Comparison of ENCODE assay signal across 24 cellular contexts in the genomic region with DNA sequence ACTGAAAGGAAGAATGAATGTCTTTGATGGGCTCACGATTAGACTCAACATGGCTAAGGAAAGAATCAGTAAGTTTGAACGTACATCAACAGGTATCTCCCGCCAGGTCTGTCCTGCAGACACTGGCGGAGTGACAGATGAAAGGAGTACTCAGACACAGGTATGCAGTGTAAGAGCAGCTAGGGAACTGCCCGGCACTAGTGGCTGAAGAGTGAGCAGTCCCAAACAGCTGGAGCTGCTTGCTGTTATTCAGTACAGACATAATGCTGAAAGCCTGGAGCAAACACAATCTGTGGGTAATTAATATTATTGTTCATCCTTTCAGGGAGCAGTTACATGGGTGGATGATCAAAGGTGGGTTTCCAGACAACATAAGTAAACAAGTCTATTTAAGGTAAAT.
DNase-seq lines count a peak whose midpoint lies in the region; ATAC-seq, FAIRE-seq and TF ChIP-seq lines count a peak whose summit lies in the region.
"Had no signal": no experiment of that assay in that cellular context is flagged by ENCODE, and none has a peak within 500 bp of the region (broad histone marks: within the 10 kb centered on the region; RNA-seq: fewer than 3 reads in every experiment).

No MANE protein-coding gene starts in this region.

- H3K27ac ChIP-seq in H9 (ENCODE audit: insufficient read length, low read depth, low read length) (no peak overlapping the region), H1 (ENCODE audit: low read depth, low read length) (no peak overlapping the region), mesendoderm (ENCODE audit: low read depth, low read length) (no peak overlapping the region)
- H3K27ac ChIP-seq: A549; BLaER1 treated with 17β-estradiol and CSF1 and Interleukin-3, amounts not matched to agents 10 nM and 100 nM; GM23248 had no signal

- in situ Hi-C loops in GM13976 (cut with MboI; ENCODE audit: low sequenced_read_pairs, unreplicated experiment): no loop called here

- no CpG with 5 or more reads among the region's 5 CpGs for WGBS in H9 (ENCODE audit: extremely low coverage, insufficient read length, low lambda C conversion rate)
- WGBS in H1 (ENCODE audit: extremely low coverage in 1 of 2, insufficient coverage in 1 of 2, insufficient read length in 1 of 2, insufficient replicate concordance in 2 of 2, low coverage in 1 of 2, low lambda C conversion rate in 2 of 2, missing lambda C conversion rate in 1 of 2), 2 experiments: 96% methylated on average over 5 of the region's 5 CpGs; no CpG with 5 or more reads in 1 of the 2 experiments
- no CpG with 5 or more reads among the region's 5 CpGs for WGBS in mesendoderm (ENCODE audit: extremely low coverage, insufficient coverage, low lambda C conversion rate)

- H2BK120ac ChIP-seq in H9 (ENCODE audit: low read depth, low read length, poor library complexity, severe bottlenecking): no peak overlapping the region
- H2BK120ac ChIP-seq in H1 (replicated peaks; ENCODE audit: low read depth, low read length): no peak overlapping the region
- no peak overlapping the region for H2BK120ac ChIP-seq in mesendoderm (ENCODE audit: low read depth, low read length)

- ATAC-seq in HG02798 (IDR thresholded peaks at IDR 0.05; ENCODE audit: poor library complexity, unreplicated experiment): no peak
- ATAC-seq: A549 had no signal

- H3K27me3 Mint-ChIP-seq in H9 (ENCODE audit: low read depth): no peaks in the 10 kb centered on the region
- H3K27me3 Mint-ChIP-seq: CD4-positive, alpha-beta T cell; CD8-positive, alpha-beta memory T cell had no signal

- no peak for TF ChIP-seq EP300 in H1 (IDR thresholded peaks at IDR 0.05; ENCODE audit: borderline replicate concordance in 1 of 2, low read depth in 2 of 2, low read length in 2 of 2)

- peaks cover 32 to 38% (median 34%) of the 10 kb centered on the region in 3 experiments for H3K36me3 Mint-ChIP-seq in H9 (ENCODE audit: insufficient read depth in 1 of 3, low read depth in 3 of 3)
- H3K36me3 Mint-ChIP-seq: CD14-positive monocyte; CD8-positive, alpha-beta memory T cell had no signal

- no peak overlapping the region for H3K9ac ChIP-seq in H9 (ENCODE audit: extremely low read depth, insufficient read length, low read length)
- H3K9ac ChIP-seq in H1 (replicated peaks in 1 of 4; ENCODE audit: extremely low read depth in 1 of 4, low read depth in 3 of 4, low read length in 3 of 4): no peak overlapping the region
- no peak overlapping the region for H3K9ac ChIP-seq in mesendoderm (ENCODE audit: low read length)
- H3K9ac ChIP-seq: BLaER1 treated with 17β-estradiol and CSF1 and Interleukin-3, amounts not matched to agents 10 nM and 100 nM; GM23248 had no signal

- H3K4ac ChIP-seq in H9 (ENCODE audit: low read depth, low read length): no peak overlapping the region
- H3K4ac ChIP-seq in H1 (replicated peaks; ENCODE audit: insufficient read length, low read depth, low read length): no peak overlapping the region
- H3K4ac ChIP-seq in mesendoderm (ENCODE audit: low read depth, low read length): no peak overlapping the region

- peaks cover 35 to 42% of the 10 kb centered on the region in 2 experiments for H3K9me3 Mint-ChIP-seq in H9

- no peaks in the 10 kb centered on the region for H3K27me3 ChIP-seq in H9 (ENCODE audit: insufficient read depth, low read length)
- no peaks in the 10 kb centered on the region for H3K27me3 ChIP-seq in H1 (replicated peaks in 1 of 4; ENCODE audit: control insufficient read depth in 3 of 4, extremely low read depth in 1 of 4, insufficient read depth in 3 of 4, low read length in 3 of 4)
- H3K27me3 ChIP-seq in mesendoderm (ENCODE audit: insufficient read depth, low read length, poor library complexity): no peaks in the 10 kb centered on the region
- H3K27me3 ChIP-seq: BE2C; BLaER1 treated with 17β-estradiol and CSF1 and Interleukin-3, amounts not matched to agents 10 nM and 100 nM had no signal

- no peak for FAIRE-seq in H1 (lab: Jason Lieb, UNC)
- FAIRE-seq: A549, D721Med, G401.6, GM12892, GM19239 had no signal

- H3K4me2 ChIP-seq in H9 (ENCODE audit: insufficient read depth, insufficient read length, low read length): no peak overlapping the region
- H3K4me2 ChIP-seq in H1 (ENCODE audit: insufficient read depth in 1 of 2, low read depth in 2 of 2, low read length in 2 of 2): no peak overlapping the region
- no peak overlapping the region for H3K4me2 ChIP-seq in mesendoderm (ENCODE audit: low read length)
- H3K4me2 ChIP-seq: A549; BLaER1 treated with 17β-estradiol and CSF1 and Interleukin-3, amounts not matched to agents 10 nM and 100 nM had no signal

- CTCF ChIA-PET in H1 (lab: Charles Lee; ENCODE audit: partially characterized antibody): interaction anchor here (0.6 kb wide), 1 partner anchor 882 kb away, joined by 3 read pairs; no protein-coding TSS in a partner anchor

- no peaks in the 10 kb centered on the region for H3K23me2 ChIP-seq in H9 (ENCODE audit: insufficient read length, low read depth, low read length, poor library complexity, severe bottlenecking)
- H3K23me2 ChIP-seq in H1 (ENCODE audit: low read depth, low read length): peaks cover 2% of the 10 kb centered on the region; the same call in 1 of the 2 replicates

- no peak overlapping the region for H3K14ac ChIP-seq in H9 (ENCODE audit: insufficient read depth, low read length)
- no peak overlapping the region for H3K14ac ChIP-seq in H1 (ENCODE audit: insufficient read length)

- H2BK15ac ChIP-seq in H9 (ENCODE audit: low read depth, low read length) (no peak overlapping the region), H1 (ENCODE audit: low read length) (peak overlapping the region; percentile 83; the same call in 1 of the 2 replicates), mesendoderm (replicated peaks; ENCODE audit: low read depth) (no peak overlapping the region)

- DNase-seq in ELF-1 (ENCODE audit: low read depth, low spot score) (peak; percentile 11), H9 (peak; percentile 44), H1 (ENCODE audit: low read depth in 1 of 2, low spot score in 2 of 2) (no peak), mesendoderm (peak; percentile 56), SW 1271 (lab: John Stamatoyannopoulos, UW) (no peak), GM13976 (ENCODE audit: low spot score) (no peak)
- DNase-seq: 8988T; ACHN; AML-193; BE2C; CD4-positive, alpha-beta T cell; CD8-positive, alpha-beta memory T cell; DMS 273 treated with DMSO at 0.1 percent for 48 hours; DMS79; GM23248; HCEC 1CT had no signal

- H3K4me1 Mint-ChIP-seq in H9: peaks cover 44 to 46% of the 10 kb centered on the region in 2 experiments
- H3K4me1 Mint-ChIP-seq: CD14-positive monocyte; CD8-positive, alpha-beta memory T cell had no signal

- no peak overlapping the region for H2AFZ ChIP-seq in H9 (ENCODE audit: low read length)
- H2AFZ ChIP-seq in H1 (ENCODE audit: low read length): no peak overlapping the region
- H2AFZ ChIP-seq: GM23248 had no signal

- H3K36me3 ChIP-seq in H1 (ENCODE audit: control insufficient read depth in 2 of 4, insufficient read depth in 4 of 4, low read length in 3 of 4) (peaks cover 0 to 19% (median 8%) of the 10 kb centered on the region in 4 experiments; a peak in 2 of 8 replicates), mesendoderm (ENCODE audit: control insufficient read depth, insufficient read depth, low read length) (no peaks in the 10 kb centered on the region)
- H3K36me3 ChIP-seq: BE2C; BLaER1 treated with 17β-estradiol and CSF1 and Interleukin-3, amounts not matched to agents 10 nM and 100 nM had no signal

- H3K4me1 ChIP-seq in H9 (ENCODE audit: insufficient read depth, low read length) (peaks cover 3% of the 10 kb centered on the region; the same call in 1 of the 2 replicates), H1 (replicated peaks in 1 of 4; ENCODE audit: control insufficient read depth in 3 of 4, insufficient read depth in 4 of 4, low read length in 3 of 4) (peaks cover 2 to 18% (median 10%) of the 10 kb centered on the region in 4 experiments; a peak in 6 of 7 replicates), mesendoderm (ENCODE audit: control insufficient read depth, low read depth, low read length) (no peaks in the 10 kb centered on the region)
- H3K4me1 ChIP-seq: A549, BE2C had no signal

- no peak overlapping the region for H4K91ac ChIP-seq in H9 (ENCODE audit: insufficient read length, low read depth, low read length)
- H4K91ac ChIP-seq in H1 (replicated peaks; ENCODE audit: insufficient read length, low read length): no peak overlapping the region

- H3T11ph ChIP-seq in H9 (ENCODE audit: low read length): no peak overlapping the region

- H4K8ac ChIP-seq in H9 (replicated peaks; ENCODE audit: insufficient read length, low read depth, low read length) (no peak overlapping the region), H1 (ENCODE audit: extremely low read depth, insufficient read depth, low read length) (no peak overlapping the region), mesendoderm (ENCODE audit: low read depth, low read length) (no peak overlapping the region)

- no peaks in the 10 kb centered on the region for H4K20me1 ChIP-seq in H9 (ENCODE audit: control insufficient read depth, insufficient read depth, insufficient read length)
- H4K20me1 ChIP-seq in H1 (replicated peaks in 1 of 2; ENCODE audit: control insufficient read depth in 1 of 2, insufficient read depth in 2 of 2, low read length in 2 of 2): no peaks in the 10 kb centered on the region
- H4K20me1 ChIP-seq: BLaER1 treated with 17β-estradiol and CSF1 and Interleukin-3, amounts not matched to agents 10 nM and 100 nM had no signal

- H3K4me3 Mint-ChIP-seq in H9: no peak overlapping the region
- H3K4me3 Mint-ChIP-seq: CD14-positive monocyte; CD4-positive, alpha-beta T cell; CD8-positive, alpha-beta memory T cell had no signal

- no peaks in the 10 kb centered on the region for H3K79me1 ChIP-seq in H9 (ENCODE audit: insufficient read depth, low read depth, low read length, poor library complexity, severe bottlenecking)
- no peaks in the 10 kb centered on the region for H3K79me1 ChIP-seq in H1 (ENCODE audit: low read depth, low read length)
- no peaks in the 10 kb centered on the region for H3K79me1 ChIP-seq in mesendoderm (ENCODE audit: low read length)

- H4K5ac ChIP-seq in H9 (ENCODE audit: insufficient read length, low read depth, low read length) (no peak overlapping the region), H1 (ENCODE audit: insufficient read length, low read depth, low read length) (no peak overlapping the region), mesendoderm (ENCODE audit: low read length) (no peak overlapping the region)

- H3K18ac ChIP-seq in H9 (ENCODE audit: insufficient read length, low read depth, low read length) (no peak overlapping the region), H1 (ENCODE audit: extremely low read depth, low read length) (no peak overlapping the region), mesendoderm (ENCODE audit: low read length) (no peak overlapping the region)

- TF ChIP-seq CTCF in H9 (conservative IDR thresholded peaks at IDR 0.05): no peak
- TF ChIP-seq CTCF in H1 (IDR thresholded peaks at IDR 0.05; ENCODE audit: control extremely low read depth in 1 of 3, insufficient read depth in 1 of 3, low read depth in 1 of 3, low read length in 3 of 3): no peak
- TF ChIP-seq CTCF in GM13976 (IDR thresholded peaks at IDR 0.05; ENCODE audit: borderline replicate concordance, control extremely low read depth, extremely low read depth, insufficient read depth, missing control alignments): no peak

- H3K9me3 ChIP-seq in H9 (ENCODE audit: control insufficient read depth, low read depth, low read length) (peaks cover 8% of the 10 kb centered on the region), H1 (ENCODE audit: insufficient read depth in 2 of 2, low read depth in 1 of 2, low read length in 1 of 2) (peaks cover 27% of the 10 kb centered on the region in 2 experiments)
- H3K9me3 ChIP-seq: A549, BE2C had no signal

- H3K56ac ChIP-seq in H9 (ENCODE audit: insufficient read length, low read depth, low read length) (no peak overlapping the region), H1 (replicated peaks; ENCODE audit: insufficient read length, low read depth, low read length) (no peak overlapping the region), mesendoderm (ENCODE audit: low read length) (no peak overlapping the region)

- no peak for TF ChIP-seq POLR2A in H1 (IDR thresholded peaks at IDR 0.05; ENCODE audit: control extremely low read depth in 1 of 2, low read depth in 2 of 2, low read length in 2 of 2)

- H2AK5ac ChIP-seq in H9 (ENCODE audit: insufficient read length, low read length) (no peak overlapping the region), H1 (ENCODE audit: low read depth, low read length) (no peak overlapping the region), mesendoderm (ENCODE audit: low read length) (no peak overlapping the region)

- no peak overlapping the region for H3K27ac Mint-ChIP-seq in H9
- H3K27ac Mint-ChIP-seq: CD14-positive monocyte; CD4-positive, alpha-beta T cell; CD8-positive, alpha-beta memory T cell had no signal

- no peak for TF ChIP-seq RAD21 in H1 (IDR thresholded peaks at IDR 0.05 in 1 of 2, conservative IDR thresholded peaks at IDR 0.05 in 1 of 2; ENCODE audit: low read depth in 2 of 2, low read length in 2 of 2)

- no peak overlapping the region for H2BK5ac ChIP-seq in H9 (ENCODE audit: insufficient read length, low read length)
- H2BK5ac ChIP-seq in H1 (ENCODE audit: low read depth, low read length): no peak overlapping the region
- no peak overlapping the region for H2BK5ac ChIP-seq in mesendoderm (ENCODE audit: low read length)

- H3K23ac ChIP-seq in H9 (ENCODE audit: insufficient read length, low read depth, low read length) (no peak overlapping the region), H1 (ENCODE audit: insufficient read length) (no peak overlapping the region), mesendoderm (ENCODE audit: low read length) (no peak overlapping the region)

- H3K4me3 ChIP-seq in H1 (ENCODE audit: extremely low read depth in 1 of 4, insufficient read depth in 2 of 4, low read depth in 3 of 4, low read length in 4 of 4): no peak overlapping the region
- no peak overlapping the region for H3K4me3 ChIP-seq in mesendoderm (ENCODE audit: low read length)
- H3K4me3 ChIP-seq: A549; BLaER1 treated with 17β-estradiol and CSF1 and Interleukin-3, amounts not matched to agents 10 nM and 100 nM; GM23248 had no signal

- no peaks in the 10 kb centered on the region for H3K79me2 ChIP-seq in H9 (ENCODE audit: insufficient read depth, low read length)
- no peaks in the 10 kb centered on the region for H3K79me2 ChIP-seq in H1 (ENCODE audit: control insufficient read depth in 1 of 2, insufficient read depth in 2 of 2, low read length in 2 of 2)
- H3K79me2 ChIP-seq in mesendoderm (ENCODE audit: control insufficient read depth, insufficient read depth, low read length): no peaks in the 10 kb centered on the region

- H2BK20ac ChIP-seq in H9 (ENCODE audit: low read depth, low read length, poor library complexity, severe bottlenecking) (no peak overlapping the region), H1 (ENCODE audit: low read length) (no peak overlapping the region)

- no peak overlapping the region for H2BK12ac ChIP-seq in H9 (ENCODE audit: insufficient read length, low read depth, low read length)
- no peak overlapping the region for H2BK12ac ChIP-seq in H1 (ENCODE audit: low read depth, low read length)

- POLR2A ChIA-PET in H1 (lab: Charles Lee; ENCODE audit: partially characterized antibody): no interaction called here

Comparison
In these comparisons a context has a peak if more than half of its experiments do, and no peak if none do; other contexts are left out.
1. DNase-seq: peak in ELF-1 (single experiment), H9 (single experiment) and mesendoderm (single experiment); none in H1 (0 of 2), SW 1271 (0 of 2) and GM13976 (single experiment).